26 cellular contexts compared by ENCODE assay signal in genomic region chr9:132873403-132873802, GRCh38. TPM values are rescaled to one million over a fixed set of nuclear protein-coding genes. Genes with fewer than 3 reads are reported as not detected.
DNase-seq lines count a peak whose midpoint lies in the region; ATAC-seq, FAIRE-seq and TF ChIP-seq lines count a peak whose summit lies in the region.
"Had no signal": no experiment of that assay in that cellular context is flagged by ENCODE, and none has a peak within 500 bp of the region (broad histone marks: within the 10 kb centered on the region; RNA-seq: fewer than 3 reads in every experiment).

No MANE protein-coding gene starts in this region.

- intact Hi-C loops in activated CD8-positive, alpha-beta T cell treated with anti-CD3 and anti-CD28 coated beads for 36 hours (cut with micrococcal nuclease): no loop called here
- intact Hi-C loops in vagina (cut with DNase I): loop anchor here (10.0 kb wide), 1 partner anchor 199 kb away; the partner anchor contains the start of gene GTF3C4

- TF ChIP-seq CTCF in activated CD8-positive, alpha-beta T cell treated with anti-CD3 and anti-CD28 coated beads for 36 hours (IDR thresholded peaks at IDR 0.05): no peak
- TF ChIP-seq CTCF in vagina (IDR thresholded peaks at IDR 0.05): no peak

- POLR2A ChIA-PET in activated CD8-positive, alpha-beta T cell treated with anti-CD3 and anti-CD28 coated beads for 36 hours (lab: Charles Lee): interaction anchor here (1.0 kb wide), 1 partner anchor 9 kb away, joined by 3 read pairs; no protein-coding TSS in a partner anchor

- FAIRE-seq in GM19239 (lab: Jason Lieb, UNC): peak; percentile 35
- FAIRE-seq: endometrium, HTR-8/SVneo had no signal

- peak overlapping the region; percentile 65 for H3K27ac Mint-ChIP-seq in activated CD8-positive, alpha-beta T cell treated with anti-CD3 and anti-CD28 coated beads for 36 hours
- H3K27ac Mint-ChIP-seq in memory B cell: no peak overlapping the region
- H3K27ac Mint-ChIP-seq: CD14-positive monocyte, neural progenitor cell had no signal

- no peaks in the 10 kb centered on the region for H3K27me3 Mint-ChIP-seq in activated T-cell treated with anti-CD3 and anti-CD28 coated beads, Interleukin-2, amount 50 U/mL, for 4 hours (ENCODE audit: low read depth)
- H3K27me3 Mint-ChIP-seq in activated CD8-positive, alpha-beta T cell treated with anti-CD3 and anti-CD28 coated beads for 36 hours: no peaks in the 10 kb centered on the region
- H3K27me3 Mint-ChIP-seq in memory B cell: no peaks in the 10 kb centered on the region

- no peaks in the 10 kb centered on the region for H3K9me3 ChIP-seq in vagina
- H3K9me3 ChIP-seq: colonic mucosa, left lung, psoas muscle, testis had no signal

- CTCF ChIA-PET in activated CD8-positive, alpha-beta T cell treated with anti-CD3 and anti-CD28 coated beads for 36 hours (lab: Charles Lee): interaction anchor here (1.6 kb wide), 1 partner anchor 27 kb away, joined by 3 read pairs; no protein-coding TSS in a partner anchor

- H3K27ac ChIP-seq in vagina: no peak overlapping the region
- H3K27ac ChIP-seq: colonic mucosa, left lung, neural progenitor cell, psoas muscle, skin epidermis, testis had no signal

- H3K27me3 ChIP-seq in vagina: no peaks in the 10 kb centered on the region
- H3K27me3 ChIP-seq: colonic mucosa, left lung, testis had no signal

- H3K9me3 Mint-ChIP-seq in activated T-cell treated with anti-CD3 and anti-CD28 coated beads, Interleukin-2, amount 50 U/mL, for 4 hours: no peaks in the 10 kb centered on the region
- no peaks in the 10 kb centered on the region for H3K9me3 Mint-ChIP-seq in activated CD8-positive, alpha-beta T cell treated with anti-CD3 and anti-CD28 coated beads for 36 hours
- no peaks in the 10 kb centered on the region for H3K9me3 Mint-ChIP-seq in memory B cell
- H3K9me3 Mint-ChIP-seq: CD14-positive monocyte, neural progenitor cell had no signal

- TF ChIP-seq POLR2A in vagina (IDR thresholded peaks at IDR 0.05): no peak

- no peaks in the 10 kb centered on the region for H3K36me3 ChIP-seq in vagina
- H3K36me3 ChIP-seq: colonic mucosa, left lung, neural progenitor cell had no signal

- H3K4me3 ChIP-seq in vagina: no peak overlapping the region
- H3K4me3 ChIP-seq: colonic mucosa, left lung, neural progenitor cell, psoas muscle, skin epidermis, testis had no signal

- H3K36me3 Mint-ChIP-seq in activated T-cell treated with anti-CD3 and anti-CD28 coated beads, Interleukin-2, amount 50 U/mL, for 4 hours (ENCODE audit: insufficient read depth): no peaks in the 10 kb centered on the region
- H3K36me3 Mint-ChIP-seq in activated CD8-positive, alpha-beta T cell treated with anti-CD3 and anti-CD28 coated beads for 36 hours (ENCODE audit: low read depth): no peaks in the 10 kb centered on the region
- no peaks in the 10 kb centered on the region for H3K36me3 Mint-ChIP-seq in memory B cell
- H3K36me3 Mint-ChIP-seq: CD14-positive monocyte, neural progenitor cell had no signal

- peak in 1 of 2 donors; percentile 40 for ATAC-seq in activated T-cell treated with anti-CD3 and anti-CD28 coated beads, Interleukin-2, amount 50 U/mL, for 4 hours
- ATAC-seq in activated CD8-positive, alpha-beta T cell treated with anti-CD3 and anti-CD28 coated beads for 36 hours: peak; percentile 49
- ATAC-seq in memory B cell (ENCODE audit: low read depth): no peak
- no peak for ATAC-seq in GM21825 (IDR thresholded peaks at IDR 0.05; ENCODE audit: unreplicated experiment)
- ATAC-seq: left lung, psoas muscle had no signal

- peaks cover 6% of the 10 kb centered on the region for H3K4me1 ChIP-seq in vagina
- H3K4me1 ChIP-seq: colonic mucosa, neural progenitor cell, psoas muscle had no signal

- H3K4me3 Mint-ChIP-seq in activated T-cell treated with anti-CD3 and anti-CD28 coated beads, Interleukin-2, amount 50 U/mL, for 4 hours: peak overlapping the region; percentile 19
- peak overlapping the region; percentile 24 for H3K4me3 Mint-ChIP-seq in activated CD8-positive, alpha-beta T cell treated with anti-CD3 and anti-CD28 coated beads for 36 hours
- peak overlapping the region; percentile 11 for H3K4me3 Mint-ChIP-seq in memory B cell
- H3K4me3 Mint-ChIP-seq: CD14-positive monocyte, neural progenitor cell had no signal

- peaks cover 8% of the 10 kb centered on the region for H3K4me1 Mint-ChIP-seq in activated T-cell treated with anti-CD3 and anti-CD28 coated beads, Interleukin-2, amount 50 U/mL, for 4 hours (ENCODE audit: low read depth)
- H3K4me1 Mint-ChIP-seq in activated CD8-positive, alpha-beta T cell treated with anti-CD3 and anti-CD28 coated beads for 36 hours (ENCODE audit: low read depth): peaks cover 8% of the 10 kb centered on the region
- H3K4me1 Mint-ChIP-seq in memory B cell: peaks cover 3% of the 10 kb centered on the region

- DNase-seq in activated T-cell treated with anti-CD3 and anti-CD28 coated beads, Interleukin-2, amount 50 U/mL, for 4 hours: no peak
- no peak for DNase-seq in activated T-cell treated with anti-CD3 and anti-CD28 coated beads for 4 hours
- no peak for DNase-seq in GM19239 (ENCODE audit: insufficient read length, low spot score)
- DNase-seq in activated CD8-positive, alpha-beta T cell treated with anti-CD3 and anti-CD28 coated beads for 36 hours: peak; percentile 21
- DNase-seq in memory B cell (ENCODE audit: low spot score in 2 of 2): no peak
- DNase-seq in vagina (ENCODE audit: extremely low spot score in 2 of 2): no peak
- no peak for DNase-seq in NCI-H345 treated with DMSO at 0.1 percent for 48 hours (lab: John Stamatoyannopoulos, UW; ENCODE audit: unreplicated experiment)
- DNase-seq: activated gamma-delta T cell; colonic mucosa; DMS153; GF-D8; head of caudate nucleus; Kasumi-1; NCI-H1092; NCI-H2081; NCI-H510A; psoas muscle; stimulated activated CD4-positive, alpha-beta T cell treated with anti-CD3 and anti-CD28 coated beads, Interleukin-4, amount 100 ng/mL, for 4 hours; testis had no signal

RNA-seq across cellular contexts. Expression of gene AK8, which starts 4.7 kb away (rescaled TPM):
- total RNA-seq in activated T-cell treated with anti-CD3 and anti-CD28 coated beads, Interleukin-2, amount 50 U/mL, for 4 hours: not detected
- not detected for total RNA-seq in activated CD8-positive, alpha-beta T cell treated with anti-CD3 and anti-CD28 coated beads for 36 hours
- total RNA-seq in vagina: 0.25 TPM
- total RNA-seq: psoas muscle had no signal

RNA-seq across cellular contexts. Expression of gene SPACA9, which starts 5.3 kb away (rescaled TPM):
- under 1 TPM; 0.42 to 0.82 (median 0.73) TPM for total RNA-seq in activated T-cell treated with anti-CD3 and anti-CD28 coated beads, Interleukin-2, amount 50 U/mL, for 4 hours
- total RNA-seq in activated CD8-positive, alpha-beta T cell treated with anti-CD3 and anti-CD28 coated beads for 36 hours: 1 to 10 TPM; 1.9 to 3.2 TPM
- 2.7 TPM for total RNA-seq in vagina
